ENCODE assay signal across 1 cellular context in the genomic region with DNA sequence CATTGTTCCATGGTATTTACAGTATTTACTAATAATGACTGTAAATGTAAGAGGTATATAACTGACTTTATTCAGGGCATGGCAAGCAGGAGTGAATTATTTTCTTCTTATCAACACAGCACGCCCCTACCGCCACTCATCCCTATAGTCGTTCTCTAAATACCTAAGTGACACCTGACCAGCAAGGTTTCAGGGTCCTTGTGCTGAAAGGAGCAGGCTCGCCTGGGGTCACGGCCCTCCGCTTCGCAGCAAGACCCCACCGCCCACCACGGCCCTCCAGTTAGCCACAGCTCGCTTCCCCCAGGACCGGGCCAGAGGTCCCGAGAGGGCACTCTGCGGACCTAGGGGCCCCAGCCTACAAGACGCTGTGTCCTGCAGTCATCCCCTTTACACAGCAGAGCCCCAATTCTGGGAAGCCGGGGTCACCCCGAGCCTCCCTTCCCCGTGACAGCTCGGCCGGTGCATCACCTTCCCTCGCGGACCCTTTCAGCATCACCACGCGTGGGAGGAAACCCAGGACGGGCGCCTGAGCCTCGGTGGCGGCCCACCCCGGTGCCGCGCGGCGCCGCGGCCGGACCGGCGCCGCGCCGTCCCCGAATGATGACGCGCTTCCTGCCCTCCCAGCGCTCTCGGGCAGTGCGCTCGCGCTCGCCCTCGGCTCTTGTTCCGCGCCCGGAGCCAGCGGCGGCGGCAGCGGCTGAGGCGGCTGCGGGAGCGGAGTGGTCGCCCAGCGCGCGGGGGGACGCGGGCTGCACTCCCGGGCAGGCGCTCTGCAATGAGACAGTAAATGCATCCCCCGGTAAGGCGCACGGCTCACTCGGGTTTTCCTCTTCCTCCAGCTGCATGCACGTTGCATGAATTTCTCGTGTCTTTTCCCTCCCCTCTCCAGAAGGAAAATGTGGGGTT.
TF ChIP-seq lines count a peak whose summit lies in the region.

Gene TLN2, plus strand, starts transcription at position 664 of the 906 bp plus-strand sequence.

TF ChIP-seq in HepG2, 621 proteins besides CTCF, POLR2A, EP300 and RAD21 (continued from another document):
- TF ChIP-seq ZEB1 (IDR thresholded peaks at IDR 0.05; ENCODE audit: insufficient replicate concordance, low read depth) (no peak), NFKB2 (CRISPR knock-in tag; IDR thresholded peaks at IDR 0.05; ENCODE audit: borderline replicate concordance) (peak; percentile 72; the same call in 1 of the 2 replicates), REXO4 (CRISPR knock-in tag; IDR thresholded peaks at IDR 0.05; ENCODE audit: borderline replicate concordance) (no peak), SP140L (CRISPR knock-in tag; IDR thresholded peaks at IDR 0.05; ENCODE audit: borderline replicate concordance) (no peak), ARID2 (CRISPR knock-in tag; IDR thresholded peaks at IDR 0.05; ENCODE audit: borderline replicate concordance) (0 out of 2 replicates have a peak, but pooled peaks have one; percentile 13), ZNF451 (CRISPR knock-in tag; IDR thresholded peaks at IDR 0.05) (0 out of 2 replicates have a peak, but pooled peaks have one; percentile 52), ZSCAN22 (CRISPR knock-in tag; IDR thresholded peaks at IDR 0.05) (no peak), ZNF275 (CRISPR knock-in tag; IDR thresholded peaks at IDR 0.05; ENCODE audit: borderline replicate concordance) (no peak), CBFB (CRISPR knock-in tag; IDR thresholded peaks at IDR 0.05) (peak; percentile 47; the same call in 1 of the 2 replicates), GABPA (IDR thresholded peaks at IDR 0.05; ENCODE audit: low read depth, low read length) (peak; percentile 76), GABPA (CRISPR knock-in tag; IDR thresholded peaks at IDR 0.05; ENCODE audit: low read depth) (peak; percentile 70), ZNF615 (CRISPR knock-in tag; IDR thresholded peaks at IDR 0.05; ENCODE audit: borderline replicate concordance) (no peak), SRSF4 (IDR thresholded peaks at IDR 0.05; ENCODE audit: low read depth, low read length, poor library complexity, severe bottlenecking) (no peak), PATZ1 (CRISPR knock-in tag; IDR thresholded peaks at IDR 0.05) (0 out of 2 replicates have a peak, but pooled peaks have one; percentile 9), ZNF232 (CRISPR knock-in tag; IDR thresholded peaks at IDR 0.05; ENCODE audit: borderline replicate concordance) (peak; percentile 74; the same call in 1 of the 2 replicates), ASH2L (IDR thresholded peaks at IDR 0.05; ENCODE audit: insufficient read length, low read depth, low read length) (peak; percentile 90), GATAD1 (CRISPR knock-in tag; IDR thresholded peaks at IDR 0.05) (peak; percentile 87), ZKSCAN5 (CRISPR knock-in tag; IDR thresholded peaks at IDR 0.05) (0 out of 2 replicates have a peak, but pooled peaks have one; percentile 38), HOXA3 (CRISPR knock-in tag; IDR thresholded peaks at IDR 0.05) (peak; percentile 92), ZNF672 (CRISPR knock-in tag; IDR thresholded peaks at IDR 0.05) (no peak), ZNF687 (CRISPR knock-in tag; IDR thresholded peaks at IDR 0.05) (peak; percentile 54; the same call in 1 of the 2 replicates), ARNT (IDR thresholded peaks at IDR 0.05) (no peak), MXD4 (CRISPR knock-in tag; IDR thresholded peaks at IDR 0.05) (peak; percentile 36; the same call in 1 of the 2 replicates), MTA1 (CRISPR knock-in tag; IDR thresholded peaks at IDR 0.05; ENCODE audit: borderline replicate concordance) (peak; percentile 53; the same call in 1 of the 2 replicates), JARID2 (CRISPR knock-in tag; IDR thresholded peaks at IDR 0.05; ENCODE audit: insufficient replicate concordance) (no peak), ZNF367 (CRISPR knock-in tag; IDR thresholded peaks at IDR 0.05; ENCODE audit: borderline replicate concordance) (no peak; the same call in 1 of the 2 replicates), ATF7-NPFF (CRISPR knock-in tag; IDR thresholded peaks at IDR 0.05; ENCODE audit: low read depth) (0 out of 2 replicates have a peak, but pooled peaks have one; percentile 22), ZNF263 (CRISPR knock-in tag; IDR thresholded peaks at IDR 0.05) (peak; percentile 60), ZNF776 (CRISPR knock-in tag; IDR thresholded peaks at IDR 0.05) (peak; percentile 58; the same call in 1 of the 2 replicates), ZNF224 (CRISPR knock-in tag; IDR thresholded peaks at IDR 0.05) (peak; percentile 70; the same call in 1 of the 2 replicates)
- TF ChIP-seq, protein P1, sequence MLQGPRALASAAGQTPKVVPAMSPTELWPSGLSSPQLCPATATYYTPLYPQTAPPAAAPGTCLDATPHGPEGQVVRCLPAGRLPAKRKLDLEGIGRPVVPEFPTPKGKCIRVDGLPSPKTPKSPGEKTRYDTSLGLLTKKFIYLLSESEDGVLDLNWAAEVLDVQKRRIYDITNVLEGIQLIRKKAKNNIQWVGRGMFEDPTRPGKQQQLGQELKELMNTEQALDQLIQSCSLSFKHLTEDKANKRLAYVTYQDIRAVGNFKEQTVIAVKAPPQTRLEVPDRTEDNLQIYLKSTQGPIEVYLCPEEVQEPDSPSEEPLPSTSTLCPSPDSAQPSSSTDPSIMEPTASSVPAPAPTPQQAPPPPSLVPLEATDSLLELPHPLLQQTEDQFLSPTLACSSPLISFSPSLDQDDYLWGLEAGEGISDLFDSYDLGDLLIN (CRISPR knock-in tag; IDR thresholded peaks at IDR 0.05; ENCODE audit: borderline replicate concordance): peak; percentile 36; the same call in 1 of the 2 replicates
- TF ChIP-seq, protein P2, sequence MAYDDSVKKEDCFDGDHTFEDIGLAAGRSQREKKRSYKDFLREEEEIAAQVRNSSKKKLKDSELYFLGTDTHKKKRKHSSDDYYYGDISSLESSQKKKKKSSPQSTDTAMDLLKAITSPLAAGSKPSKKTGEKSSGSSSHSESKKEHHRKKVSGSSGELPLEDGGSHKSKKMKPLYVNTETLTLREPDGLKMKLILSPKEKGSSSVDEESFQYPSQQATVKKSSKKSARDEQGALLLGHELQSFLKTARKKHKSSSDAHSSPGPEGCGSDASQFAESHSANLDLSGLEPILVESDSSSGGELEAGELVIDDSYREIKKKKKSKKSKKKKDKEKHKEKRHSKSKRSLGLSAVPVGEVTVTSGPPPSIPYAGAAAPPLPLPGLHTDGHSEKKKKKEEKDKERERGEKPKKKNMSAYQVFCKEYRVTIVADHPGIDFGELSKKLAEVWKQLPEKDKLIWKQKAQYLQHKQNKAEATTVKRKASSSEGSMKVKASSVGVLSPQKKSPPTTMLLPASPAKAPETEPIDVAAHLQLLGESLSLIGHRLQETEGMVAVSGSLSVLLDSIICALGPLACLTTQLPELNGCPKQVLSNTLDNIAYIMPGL (CRISPR knock-in tag; IDR thresholded peaks at IDR 0.05; ENCODE audit: borderline replicate concordance in 1 of 2, low read depth in 1 of 2): peak in 1 of 2 experiments; percentile 61; a peak in 2 of 4 replicates
- TF ChIP-seq, protein P3, sequence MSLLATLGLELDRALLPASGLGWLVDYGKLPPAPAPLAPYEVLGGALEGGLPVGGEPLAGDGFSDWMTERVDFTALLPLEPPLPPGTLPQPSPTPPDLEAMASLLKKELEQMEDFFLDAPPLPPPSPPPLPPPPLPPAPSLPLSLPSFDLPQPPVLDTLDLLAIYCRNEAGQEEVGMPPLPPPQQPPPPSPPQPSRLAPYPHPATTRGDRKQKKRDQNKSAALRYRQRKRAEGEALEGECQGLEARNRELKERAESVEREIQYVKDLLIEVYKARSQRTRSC (CRISPR knock-in tag; IDR thresholded peaks at IDR 0.05; ENCODE audit: low read depth): no peak
- TF ChIP-seq, protein P4, sequence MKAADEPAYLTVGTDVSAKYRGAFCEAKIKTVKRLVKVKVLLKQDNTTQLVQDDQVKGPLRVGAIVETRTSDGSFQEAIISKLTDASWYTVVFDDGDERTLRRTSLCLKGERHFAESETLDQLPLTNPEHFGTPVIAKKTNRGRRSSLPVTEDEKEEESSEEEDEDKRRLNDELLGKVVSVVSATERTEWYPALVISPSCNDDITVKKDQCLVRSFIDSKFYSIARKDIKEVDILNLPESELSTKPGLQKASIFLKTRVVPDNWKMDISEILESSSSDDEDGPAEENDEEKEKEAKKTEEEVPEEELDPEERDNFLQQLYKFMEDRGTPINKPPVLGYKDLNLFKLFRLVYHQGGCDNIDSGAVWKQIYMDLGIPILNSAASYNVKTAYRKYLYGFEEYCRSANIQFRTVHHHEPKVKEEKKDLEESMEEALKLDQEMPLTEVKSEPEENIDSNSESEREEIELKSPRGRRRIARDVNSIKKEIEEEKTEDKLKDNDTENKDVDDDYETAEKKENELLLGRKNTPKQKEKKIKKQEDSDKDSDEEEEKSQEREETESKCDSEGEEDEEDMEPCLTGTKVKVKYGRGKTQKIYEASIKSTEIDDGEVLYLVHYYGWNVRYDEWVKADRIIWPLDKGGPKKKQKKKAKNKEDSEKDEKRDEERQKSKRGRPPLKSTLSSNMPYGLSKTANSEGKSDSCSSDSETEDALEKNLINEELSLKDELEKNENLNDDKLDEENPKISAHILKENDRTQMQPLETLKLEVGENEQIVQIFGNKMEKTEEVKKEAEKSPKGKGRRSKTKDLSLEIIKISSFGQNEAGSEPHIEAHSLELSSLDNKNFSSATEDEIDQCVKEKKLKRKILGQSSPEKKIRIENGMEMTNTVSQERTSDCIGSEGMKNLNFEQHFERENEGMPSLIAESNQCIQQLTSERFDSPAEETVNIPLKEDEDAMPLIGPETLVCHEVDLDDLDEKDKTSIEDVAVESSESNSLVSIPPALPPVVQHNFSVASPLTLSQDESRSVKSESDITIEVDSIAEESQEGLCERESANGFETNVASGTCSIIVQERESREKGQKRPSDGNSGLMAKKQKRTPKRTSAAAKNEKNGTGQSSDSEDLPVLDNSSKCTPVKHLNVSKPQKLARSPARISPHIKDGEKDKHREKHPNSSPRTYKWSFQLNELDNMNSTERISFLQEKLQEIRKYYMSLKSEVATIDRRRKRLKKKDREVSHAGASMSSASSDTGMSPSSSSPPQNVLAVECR (CRISPR knock-in tag; IDR thresholded peaks at IDR 0.05; ENCODE audit: borderline replicate concordance): peak; percentile 73
